In the genomic region with DNA sequence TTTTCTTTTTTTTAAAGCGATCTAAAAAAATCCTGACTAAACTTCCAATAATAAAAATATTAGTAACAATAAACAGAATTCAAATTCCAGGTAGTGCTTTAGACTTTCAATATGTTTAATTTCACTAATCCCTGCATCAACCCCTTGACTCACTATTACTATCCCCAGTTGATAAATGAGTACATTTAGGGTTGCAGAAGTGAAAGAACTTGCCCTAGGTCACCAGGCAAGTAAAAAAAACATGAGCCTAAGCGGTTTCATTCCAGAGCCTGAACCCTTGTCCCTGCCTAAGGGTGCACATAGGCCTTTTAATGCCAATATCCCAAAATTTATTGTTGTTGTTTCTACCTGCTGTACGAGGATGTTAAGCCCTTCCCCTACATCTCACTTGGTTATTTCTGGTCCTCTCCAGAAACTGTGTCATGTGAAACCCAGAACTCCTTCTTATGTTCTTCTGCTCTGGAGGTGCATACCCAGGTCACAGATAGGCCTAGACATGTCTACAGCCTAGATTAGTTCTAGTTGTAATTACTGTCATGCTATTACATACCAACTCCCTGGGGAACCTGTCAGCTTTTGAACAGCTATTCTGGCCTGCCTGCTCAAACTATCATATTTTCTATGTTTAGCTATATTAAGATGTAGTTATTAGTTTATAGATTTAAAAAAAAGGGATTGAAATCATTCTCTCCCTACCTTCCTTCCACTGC, we compare ENCODE assay signal across 10 cellular contexts.
DNase-seq lines count a peak whose midpoint lies in the region; ATAC-seq, FAIRE-seq and TF ChIP-seq lines count a peak whose summit lies in the region.
"Had no signal": no experiment of that assay in that cellular context is flagged by ENCODE, and none has a peak within 500 bp of the region (broad histone marks: within the 10 kb centered on the region; RNA-seq: fewer than 3 reads in every experiment).

No MANE protein-coding gene starts in this region.

- ATAC-seq in GM19438 (IDR thresholded peaks at IDR 0.05; ENCODE audit: low read depth, unreplicated experiment): peak; percentile 58
- ATAC-seq in HG02852 (IDR thresholded peaks at IDR 0.05; ENCODE audit: unreplicated experiment): peak; percentile 54
- ATAC-seq in HG03565 (IDR thresholded peaks at IDR 0.05; ENCODE audit: unreplicated experiment): peak; percentile 61

- FAIRE-seq in GM12892 (lab: Jason Lieb, UNC): peak; percentile 48

- no peak for DNase-seq in GM12892 (ENCODE audit: insufficient read length)
- DNase-seq in SKM-1 (lab: John Stamatoyannopoulos, UW; ENCODE audit: unreplicated experiment): no peak
- DNase-seq in NCI-H1694 (lab: John Stamatoyannopoulos, UW): no peak
- no peak for DNase-seq in NCI-H1436 (lab: John Stamatoyannopoulos, UW)
- no peak for DNase-seq in NCI-H1092 treated with DMSO at 0.1 percent for 48 hours (lab: John Stamatoyannopoulos, UW)
- DNase-seq: foreskin fibroblast, NCI-H524 treated with DMSO at 0.1 percent for 48 hours had no signal

- no peak for TF ChIP-seq POLR2A in GM12892 (IDR thresholded peaks at IDR 0.05; ENCODE audit: low read depth, low read length)
